10 cellular contexts compared by ENCODE assay signal in the genomic region with DNA sequence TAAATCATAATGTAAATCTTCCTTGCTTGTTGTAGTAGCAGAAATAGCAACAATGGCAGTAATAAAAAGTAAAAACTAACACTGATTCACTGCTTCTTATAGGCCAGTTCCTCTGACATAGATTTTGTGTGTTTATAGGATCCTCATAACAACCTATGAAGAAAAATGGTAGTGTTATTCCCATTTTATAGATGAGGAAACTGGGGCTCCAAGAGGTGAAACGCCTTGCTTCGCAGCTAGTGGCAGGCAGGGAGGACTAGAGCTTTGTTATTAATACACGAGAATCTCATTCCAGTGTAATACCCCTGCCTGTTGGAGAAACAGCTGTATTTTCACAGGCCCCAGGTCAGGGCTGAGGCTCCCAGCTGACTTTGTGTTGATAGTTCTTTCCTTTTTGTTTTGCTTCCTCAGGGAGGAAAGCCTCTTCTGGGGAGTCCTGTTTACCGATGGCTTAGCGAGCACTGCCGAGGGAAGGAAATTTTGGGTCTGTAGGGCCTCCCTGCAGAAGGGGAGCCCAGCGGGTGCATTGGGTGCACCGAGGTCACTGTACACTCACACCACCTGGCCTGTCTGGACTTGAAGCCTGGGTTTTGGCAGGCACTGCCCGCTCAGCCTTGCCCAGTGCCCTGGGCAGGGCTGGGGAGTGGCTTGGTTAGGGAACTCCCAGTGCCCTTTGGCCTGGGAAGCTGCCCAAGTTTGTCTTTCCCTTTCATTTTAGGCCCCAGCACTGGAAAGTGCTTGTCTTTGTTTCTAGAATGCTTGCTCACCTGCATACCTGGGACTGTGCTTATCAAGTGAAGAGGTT. TPM values are rescaled to one million over a fixed set of nuclear protein-coding genes. Genes with fewer than 3 reads are reported as not detected.
A peak's percentile ranks its signal among the peaks of the same experiment; 100 is the strongest.
DNase-seq lines count a peak whose midpoint lies in the region; ATAC-seq, FAIRE-seq and TF ChIP-seq lines count a peak whose summit lies in the region.
"Had no signal": no experiment of that assay in that cellular context is flagged by ENCODE, and none has a peak within 500 bp of the region (broad histone marks: within the 10 kb centered on the region; RNA-seq: fewer than 3 reads in every experiment).

No MANE protein-coding gene starts in this region.

- H3K9me3 ChIP-seq in Caco-2: no peaks in the 10 kb centered on the region
- H3K9me3 ChIP-seq in heart right ventricle: no peaks in the 10 kb centered on the region
- H3K9me3 ChIP-seq in pancreas: no peaks in the 10 kb centered on the region

- CTCF ChIA-PET in Caco-2 (lab: Charles Lee): interaction anchor here (0.7 to 2.0 kb wide), 3 partner anchors 12 to 91 kb away, joined by 3 to 6 read pairs (median 4); no protein-coding TSS in a partner anchor

- H3K27me3 ChIP-seq in Caco-2 (replicated peaks; ENCODE audit: control insufficient read depth, insufficient read depth, low read length) (no peaks in the 10 kb centered on the region), heart right ventricle (no peaks in the 10 kb centered on the region), pancreas (no peaks in the 10 kb centered on the region)

- BruUV-seq in Caco-2 (replicated peaks; lab: Mats Ljungman, UMichigan): no TSS peak

- TF ChIP-seq CTCF in Caco-2 (IDR thresholded peaks at IDR 0.05; ENCODE audit: insufficient read depth in 1 of 2, low read depth in 1 of 2, low read length in 1 of 2, severe bottlenecking in 1 of 2, unreplicated experiment in 1 of 2): no peak
- TF ChIP-seq CTCF in heart right ventricle (IDR thresholded peaks at IDR 0.05): no peak
- no peak for TF ChIP-seq CTCF in pancreas (IDR thresholded peaks at IDR 0.05)

- H3K36me3 ChIP-seq in Caco-2 (ENCODE audit: control insufficient read depth, insufficient read depth, low read length) (no peaks in the 10 kb centered on the region; the same call in none of the 2 replicates), heart right ventricle (no peaks in the 10 kb centered on the region), pancreas (no peaks in the 10 kb centered on the region)

- H3K36me3 Mint-ChIP-seq in Caco-2 (ENCODE audit: insufficient read depth, unreplicated experiment): peaks cover 25% of the 10 kb centered on the region

- POLR2A ChIA-PET in Caco-2 (lab: Charles Lee): interaction anchor here (0.5 to 0.7 kb wide), 2 partner anchors 10 to 13 kb away, joined by 5 to 7 read pairs; no protein-coding TSS in a partner anchor

- ATAC-seq in heart right ventricle: peak in 7 of 8 donors; percentile 12 to 53 (median 22)
- ATAC-seq in pancreas: peak; percentile 91 to 98 (median 96)
- ATAC-seq in HG02870 (IDR thresholded peaks at IDR 0.05; ENCODE audit: unreplicated experiment): no peak

- peak overlapping the region; percentile 43 for H3K4me3 Mint-ChIP-seq in Caco-2 (ENCODE audit: unreplicated experiment)

- H3K27ac ChIP-seq in heart right ventricle: peak overlapping the region; percentile 41 to 89 (median 72)
- peak overlapping the region in 3 of 4 donors; percentile 25 to 79 (median 75) for H3K27ac ChIP-seq in pancreas

- WGBS in heart right ventricle, 2 donors: 41 to 59% methylated on average over 9 of the region's 9 CpGs
- 23% methylated on average over 9 of the region's 9 CpGs for WGBS in pancreas, 2 donors

- DNase-seq in Caco-2 (peak; percentile 48 to 60), RPMI8226 (peak; percentile 72), heart right ventricle (peak in 1 of 2 donors; percentile 51), pancreas (peak; percentile 80 to 91 (median 87)), NCI-H345 treated with DMSO at 0.1 percent for 48 hours (lab: John Stamatoyannopoulos, UW; ENCODE audit: unreplicated experiment) (no peak), T-helper 9 cell (no peak)
- DNase-seq in stimulated activated CD8-positive, alpha-beta memory T cell treated with anti-CD3 and anti-CD28 coated beads, Interleukin-4, amount 100 ng/mL, for 48 hours: no peak
- DNase-seq: activated CD4-positive, alpha-beta T cell treated with anti-CD3 and anti-CD28 coated beads for 48 hours; Karpas-422 had no signal

- H3K4me1 Mint-ChIP-seq in Caco-2 (ENCODE audit: low read depth, unreplicated experiment): no peaks in the 10 kb centered on the region

- no peak for FAIRE-seq in pancreas (lab: Jason Lieb, UNC)

- intact Hi-C loops in Caco-2 (cut with micrococcal nuclease; ENCODE audit: unreplicated experiment) (no loop called here), heart right ventricle (cut with DNase I) (loop anchor here in 1 of 10 donors (5.0 kb wide), 1 partner anchor 51 kb away; no protein-coding TSS in a partner anchor), pancreas (cut with DNase I) (no loop called here)

- H3K27ac Mint-ChIP-seq in Caco-2 (ENCODE audit: unreplicated experiment): peak overlapping the region; percentile 65

- peak overlapping the region; percentile 19; the same call in 1 of the 2 replicates for H3K4me3 ChIP-seq in Caco-2 (ENCODE audit: low read depth, low read length)
- no peak overlapping the region for H3K4me3 ChIP-seq in heart right ventricle
- peak overlapping the region in 1 of 4 donors; percentile 8 for H3K4me3 ChIP-seq in pancreas

- no peaks in the 10 kb centered on the region for H3K9me3 Mint-ChIP-seq in Caco-2 (ENCODE audit: unreplicated experiment)

- no peaks in the 10 kb centered on the region for H3K27me3 Mint-ChIP-seq in Caco-2 (ENCODE audit: insufficient read depth, unreplicated experiment)

- H3K4me1 ChIP-seq in Caco-2 (peaks cover 30% of the 10 kb centered on the region), heart right ventricle (peaks cover 15 to 99% (median 71%) of the 10 kb centered on the region in 9 donors), pancreas (peaks cover 22 to 29% (median 25%) of the 10 kb centered on the region in 3 donors)

RNA-seq across cellular contexts. Expression of a gene that starts 13.5 kb away (rescaled TPM):
- total RNA-seq in Caco-2 (2022) (28.6 and 34.7 TPM in 2 replicates), heart right ventricle (10 to 100 TPM in 9 of 10 donors, 1 to 10 TPM in 1; 8.9 to 26.2 (median 14.0) TPM), pancreas (10 to 100 TPM; 17.5 to 28.8 (median 20.4) TPM)
- polyA plus RNA-seq in heart right ventricle (1 to 10 TPM; 2.9 to 5.7 TPM), pancreas (10 to 100 TPM in 1 of 2 donors, 1 to 10 TPM in 1; 8.3 to 12.8 TPM)

RNA-seq across cellular contexts. Expression of a gene that starts 19.5 kb away (rescaled TPM):
- not detected in 2 replicates for total RNA-seq in Caco-2 (2022)
- total RNA-seq in heart right ventricle: not detected
- polyA plus RNA-seq in heart right ventricle: not detected
- not detected for total RNA-seq in pancreas
- polyA plus RNA-seq in pancreas: not detected

Comparison
In these comparisons a context has a peak if more than half of its experiments do, and no peak if none do; other contexts are left out.
1. DNase-seq: peak in Caco-2 (2 of 2), RPMI8226 (single experiment) and pancreas (6 of 6); none in NCI-H345 treated with DMSO at 0.1 percent for 48 hours (single experiment), stimulated activated CD8-positive, alpha-beta memory T cell treated with anti-CD3 and anti-CD28 coated beads, Interleukin-4, amount 100 ng/mL, for 48 hours (single experiment) and T-helper 9 cell (single experiment).